ENCODE assay signal across 26 cellular contexts in the genomic region with DNA sequence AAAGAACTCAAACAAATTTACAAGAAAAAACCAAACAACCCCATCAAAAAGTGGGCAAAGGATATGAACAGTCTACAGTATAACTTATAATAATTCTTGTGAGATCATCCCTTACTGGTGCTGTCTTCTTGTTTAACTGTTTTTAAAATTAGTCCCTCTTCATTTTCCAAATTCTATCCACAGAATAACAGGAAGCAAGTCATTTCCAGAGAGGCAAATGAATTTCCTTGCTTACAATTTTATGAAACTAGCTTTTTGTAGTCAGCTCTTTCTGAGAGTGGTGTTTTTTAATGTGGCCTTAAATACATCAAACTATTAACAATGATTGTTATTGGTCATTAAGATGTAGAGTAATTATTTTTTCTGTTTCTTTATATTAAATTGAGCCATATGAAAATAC.
"Had no signal": no experiment of that assay in that cellular context is flagged by ENCODE, and none has a peak within 500 bp of the region (broad histone marks: within the 10 kb centered on the region; RNA-seq: fewer than 3 reads in every experiment).

No MANE protein-coding gene starts in this region.

- H3K27me3 Mint-ChIP-seq: central memory CD8-positive, alpha-beta T cell; effector memory CD8-positive, alpha-beta T cell; naive B cell had no signal

- H3K4me1 ChIP-seq: breast epithelium, left lung, prostate gland, testis, transverse colon had no signal

- H3K27ac Mint-ChIP-seq: activated T-cell treated with anti-CD3 and anti-CD28 coated beads, Interleukin-2, amount 50 U/mL, for 72 hours; effector memory CD8-positive, alpha-beta T cell; nephron progenitor cell; T-helper 2 cell treated with Interferon-gamma antibody and Interleukin-4, amounts not matched to agents 5 μg/mL and 100 μg/mL, for 36 hours had no signal

- H3K27me3 ChIP-seq: breast epithelium, dorsolateral prefrontal cortex, esophagus muscularis mucosa, left lung, pancreas, testis, transverse colon had no signal

- FAIRE-seq: islet of Langerhans, pancreas had no signal

- H3K27ac ChIP-seq: dorsolateral prefrontal cortex, pancreas, prostate gland, transverse colon, VCaP had no signal

- H3K4me3 Mint-ChIP-seq: activated T-cell treated with anti-CD3 and anti-CD28 coated beads, Interleukin-2, amount 50 U/mL, for 72 hours; central memory CD8-positive, alpha-beta T cell; effector memory CD8-positive, alpha-beta T cell; mesothelial cell of epicardium; naive B cell; nephron progenitor cell; T-helper 2 cell treated with Interferon-gamma antibody and Interleukin-4, amounts not matched to agents 5 μg/mL and 100 μg/mL, for 36 hours had no signal

- H3K4me3 ChIP-seq: breast epithelium, dorsolateral prefrontal cortex, esophagus muscularis mucosa, left lung, pancreas, prostate gland, testis, transverse colon had no signal

- DNase-seq: activated CD4-positive, alpha-beta T cell treated with anti-CD3 and anti-CD28 coated beads for 4 hours; activated CD4-positive, alpha-beta T cell treated with anti-CD3 and anti-CD28 coated beads, Interleukin-2, amount 50 U/mL, for 4 hours; activated naive CD4-positive, alpha-beta T cell; activated T-cell treated with anti-CD3 and anti-CD28 coated beads for 4 hours; activated T-cell treated with anti-CD3 and anti-CD28 coated beads, Interleukin-2, amount 50 U/mL, for 72 hours; dorsolateral prefrontal cortex; effector memory CD8-positive, alpha-beta T cell; foreskin melanocyte; left lung; naive B cell; nephron progenitor cell; pancreas; stimulated activated CD4-positive, alpha-beta T cell treated with anti-CD3 and anti-CD28 coated beads, Interleukin-2, amount 100 ng/mL, for 48 hours; stimulated activated naive CD4-positive, alpha-beta T cell treated with Interleukin-2 at 50 U/mL for 16 hours; T-helper 1 cell; testis; transverse colon had no signal

- ATAC-seq: activated naive CD4-positive, alpha-beta T cell treated with anti-CD3 and anti-CD28 coated beads, Interleukin-2, amount 50 U/mL, for 72 hours; activated T-cell treated with anti-CD3 and anti-CD28 coated beads, Interleukin-2, amount 50 U/mL, for 72 hours; effector memory CD8-positive, alpha-beta T cell; left lung; pancreas had no signal

- H3K4me1 Mint-ChIP-seq: central memory CD8-positive, alpha-beta T cell; naive B cell; nephron progenitor cell had no signal

- H3K36me3 ChIP-seq: breast epithelium, left lung, pancreas, prostate gland, transverse colon had no signal

- H3K9me3 Mint-ChIP-seq: activated naive CD4-positive, alpha-beta T cell treated with anti-CD3 and anti-CD28 coated beads, Interleukin-2, amount 50 U/mL, for 72 hours; central memory CD8-positive, alpha-beta T cell; effector memory CD8-positive, alpha-beta T cell; T-helper 2 cell treated with Interferon-gamma antibody and Interleukin-4, amounts not matched to agents 5 μg/mL and 100 μg/mL, for 36 hours had no signal

- H3K9me3 ChIP-seq: breast epithelium, esophagus muscularis mucosa, left lung, pancreas, prostate gland, testis, transverse colon had no signal
